1 cellular context compared by ENCODE assay signal in genomic region chr1:48007044-48007443, GRCh38.
TF ChIP-seq lines count a peak whose summit lies in the region.

No MANE protein-coding gene starts in this region.

TF ChIP-seq in K562, 482 proteins besides CTCF, POLR2A, EP300 and RAD21 (continued from another document):
- TF ChIP-seq, protein P1, sequence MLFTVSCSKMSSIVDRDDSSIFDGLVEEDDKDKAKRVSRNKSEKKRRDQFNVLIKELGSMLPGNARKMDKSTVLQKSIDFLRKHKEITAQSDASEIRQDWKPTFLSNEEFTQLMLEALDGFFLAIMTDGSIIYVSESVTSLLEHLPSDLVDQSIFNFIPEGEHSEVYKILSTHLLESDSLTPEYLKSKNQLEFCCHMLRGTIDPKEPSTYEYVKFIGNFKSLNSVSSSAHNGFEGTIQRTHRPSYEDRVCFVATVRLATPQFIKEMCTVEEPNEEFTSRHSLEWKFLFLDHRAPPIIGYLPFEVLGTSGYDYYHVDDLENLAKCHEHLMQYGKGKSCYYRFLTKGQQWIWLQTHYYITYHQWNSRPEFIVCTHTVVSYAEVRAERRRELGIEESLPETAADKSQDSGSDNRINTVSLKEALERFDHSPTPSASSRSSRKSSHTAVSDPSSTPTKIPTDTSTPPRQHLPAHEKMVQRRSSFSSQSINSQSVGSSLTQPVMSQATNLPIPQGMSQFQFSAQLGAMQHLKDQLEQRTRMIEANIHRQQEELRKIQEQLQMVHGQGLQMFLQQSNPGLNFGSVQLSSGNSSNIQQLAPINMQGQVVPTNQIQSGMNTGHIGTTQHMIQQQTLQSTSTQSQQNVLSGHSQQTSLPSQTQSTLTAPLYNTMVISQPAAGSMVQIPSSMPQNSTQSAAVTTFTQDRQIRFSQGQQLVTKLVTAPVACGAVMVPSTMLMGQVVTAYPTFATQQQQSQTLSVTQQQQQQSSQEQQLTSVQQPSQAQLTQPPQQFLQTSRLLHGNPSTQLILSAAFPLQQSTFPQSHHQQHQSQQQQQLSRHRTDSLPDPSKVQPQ (CRISPR knock-in tag; IDR thresholded peaks at IDR 0.05; ENCODE audit: borderline replicate concordance) = no peak
- TF ChIP-seq NRF1 (conservative IDR thresholded peaks at IDR 0.05 in 1 of 2, IDR thresholded peaks at IDR 0.05 in 1 of 2) = no peak
- TF ChIP-seq CBFA2T3 (IDR thresholded peaks at IDR 0.05) = 0 out of 2 replicates have a peak, but pooled peaks have one; percentile 14
- TF ChIP-seq NCOA2 (IDR thresholded peaks at IDR 0.05; ENCODE audit: partially characterized antibody in 2 of 2) = no peak
- no peak for TF ChIP-seq ETV1 (tag; conservative IDR thresholded peaks at IDR 0.05; ENCODE audit: low read depth)
- TF ChIP-seq CTBP1 (IDR thresholded peaks at IDR 0.05; ENCODE audit: borderline replicate concordance) = peak; percentile 20; the same call in 1 of the 2 replicates
- TF ChIP-seq ZNF609 (CRISPR knock-in tag; IDR thresholded peaks at IDR 0.05; ENCODE audit: borderline replicate concordance) = no peak
- TF ChIP-seq RBFOX2 (IDR thresholded peaks at IDR 0.05; ENCODE audit: low read depth, low read length) = no peak
- TF ChIP-seq, protein P2, sequence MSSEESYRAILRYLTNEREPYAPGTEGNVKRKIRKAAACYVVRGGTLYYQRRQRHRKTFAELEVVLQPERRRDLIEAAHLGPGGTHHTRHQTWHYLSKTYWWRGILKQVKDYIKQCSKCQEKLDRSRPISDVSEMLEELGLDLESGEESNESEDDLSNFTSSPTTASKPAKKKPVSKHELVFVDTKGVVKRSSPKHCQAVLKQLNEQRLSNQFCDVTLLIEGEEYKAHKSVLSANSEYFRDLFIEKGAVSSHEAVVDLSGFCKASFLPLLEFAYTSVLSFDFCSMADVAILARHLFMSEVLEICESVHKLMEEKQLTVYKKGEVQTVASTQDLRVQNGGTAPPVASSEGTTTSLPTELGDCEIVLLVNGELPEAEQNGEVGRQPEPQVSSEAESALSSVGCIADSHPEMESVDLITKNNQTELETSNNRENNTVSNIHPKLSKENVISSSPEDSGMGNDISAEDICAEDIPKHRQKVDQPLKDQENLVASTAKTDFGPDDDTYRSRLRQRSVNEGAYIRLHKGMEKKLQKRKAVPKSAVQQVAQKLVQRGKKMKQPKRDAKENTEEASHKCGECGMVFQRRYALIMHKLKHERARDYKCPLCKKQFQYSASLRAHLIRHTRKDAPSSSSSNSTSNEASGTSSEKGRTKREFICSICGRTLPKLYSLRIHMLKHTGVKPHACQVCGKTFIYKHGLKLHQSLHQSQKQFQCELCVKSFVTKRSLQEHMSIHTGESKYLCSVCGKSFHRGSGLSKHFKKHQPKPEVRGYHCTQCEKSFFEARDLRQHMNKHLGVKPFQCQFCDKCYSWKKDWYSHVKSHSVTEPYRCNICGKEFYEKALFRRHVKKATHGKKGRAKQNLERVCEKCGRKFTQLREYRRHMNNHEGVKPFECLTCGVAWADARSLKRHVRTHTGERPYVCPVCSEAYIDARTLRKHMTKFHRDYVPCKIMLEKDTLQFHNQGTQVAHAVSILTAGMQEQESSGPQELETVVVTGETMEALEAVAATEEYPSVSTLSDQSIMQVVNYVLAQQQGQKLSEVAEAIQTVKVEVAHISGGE (CRISPR knock-in tag; IDR thresholded peaks at IDR 0.05) = 0 out of 6 replicates have a peak, but pooled peaks of 1 of the 3 experiments have one; percentile 28
- TF ChIP-seq ATF2 (CRISPR knock-in tag; IDR thresholded peaks at IDR 0.05) = no peak
- TF ChIP-seq, protein P3, sequence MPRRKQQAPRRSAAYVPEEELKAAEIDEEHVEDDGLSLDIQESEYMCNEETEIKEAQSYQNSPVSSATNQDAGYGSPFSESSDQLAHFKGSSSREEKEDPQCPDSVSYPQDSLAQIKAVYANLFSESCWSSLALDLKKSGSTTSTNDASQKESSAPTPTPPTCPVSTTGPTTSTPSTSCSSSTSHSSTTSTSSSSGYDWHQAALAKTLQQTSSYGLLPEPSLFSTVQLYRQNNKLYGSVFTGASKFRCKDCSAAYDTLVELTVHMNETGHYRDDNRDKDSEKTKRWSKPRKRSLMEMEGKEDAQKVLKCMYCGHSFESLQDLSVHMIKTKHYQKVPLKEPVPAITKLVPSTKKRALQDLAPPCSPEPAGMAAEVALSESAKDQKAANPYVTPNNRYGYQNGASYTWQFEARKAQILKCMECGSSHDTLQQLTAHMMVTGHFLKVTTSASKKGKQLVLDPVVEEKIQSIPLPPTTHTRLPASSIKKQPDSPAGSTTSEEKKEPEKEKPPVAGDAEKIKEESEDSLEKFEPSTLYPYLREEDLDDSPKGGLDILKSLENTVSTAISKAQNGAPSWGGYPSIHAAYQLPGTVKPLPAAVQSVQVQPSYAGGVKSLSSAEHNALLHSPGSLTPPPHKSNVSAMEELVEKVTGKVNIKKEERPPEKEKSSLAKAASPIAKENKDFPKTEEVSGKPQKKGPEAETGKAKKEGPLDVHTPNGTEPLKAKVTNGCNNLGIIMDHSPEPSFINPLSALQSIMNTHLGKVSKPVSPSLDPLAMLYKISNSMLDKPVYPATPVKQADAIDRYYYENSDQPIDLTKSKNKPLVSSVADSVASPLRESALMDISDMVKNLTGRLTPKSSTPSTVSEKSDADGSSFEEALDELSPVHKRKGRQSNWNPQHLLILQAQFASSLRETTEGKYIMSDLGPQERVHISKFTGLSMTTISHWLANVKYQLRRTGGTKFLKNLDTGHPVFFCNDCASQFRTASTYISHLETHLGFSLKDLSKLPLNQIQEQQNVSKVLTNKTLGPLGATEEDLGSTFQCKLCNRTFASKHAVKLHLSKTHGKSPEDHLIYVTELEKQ (CRISPR knock-in tag; IDR thresholded peaks at IDR 0.05) = no peak
- no peak for TF ChIP-seq ZNF589 (CRISPR knock-in tag; IDR thresholded peaks at IDR 0.05; ENCODE audit: low read depth)
- TF ChIP-seq TRIM24 (IDR thresholded peaks at IDR 0.05) = no peak
- no peak for TF ChIP-seq EP400 (IDR thresholded peaks at IDR 0.05)
- peak; percentile 19; the same call in 1 of the 2 replicates for TF ChIP-seq EHMT2 (IDR thresholded peaks at IDR 0.05)
- peak; percentile 58; the same call in 1 of the 2 replicates for TF ChIP-seq FOXJ2 (tag; IDR thresholded peaks at IDR 0.05)
- no peak for TF ChIP-seq FOXJ3 (CRISPR knock-in tag; IDR thresholded peaks at IDR 0.05)
- TF ChIP-seq, protein P4, sequence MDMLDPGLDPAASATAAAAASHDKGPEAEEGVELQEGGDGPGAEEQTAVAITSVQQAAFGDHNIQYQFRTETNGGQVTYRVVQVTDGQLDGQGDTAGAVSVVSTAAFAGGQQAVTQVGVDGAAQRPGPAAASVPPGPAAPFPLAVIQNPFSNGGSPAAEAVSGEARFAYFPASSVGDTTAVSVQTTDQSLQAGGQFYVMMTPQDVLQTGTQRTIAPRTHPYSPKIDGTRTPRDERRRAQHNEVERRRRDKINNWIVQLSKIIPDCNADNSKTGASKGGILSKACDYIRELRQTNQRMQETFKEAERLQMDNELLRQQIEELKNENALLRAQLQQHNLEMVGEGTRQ (CRISPR knock-in tag; IDR thresholded peaks at IDR 0.05) = no peak
- TF ChIP-seq SMARCE1 (IDR thresholded peaks at IDR 0.05) = no peak
- no peak for TF ChIP-seq CHCHD3 (CRISPR knock-in tag; IDR thresholded peaks at IDR 0.05)
- TF ChIP-seq POLR2H (tag; IDR thresholded peaks at IDR 0.05; ENCODE audit: low read depth) = no peak
- TF ChIP-seq ILK (tag; IDR thresholded peaks at IDR 0.05; ENCODE audit: borderline replicate concordance, low read depth) = no peak
- no peak for TF ChIP-seq ARNT (IDR thresholded peaks at IDR 0.05)
- TF ChIP-seq, protein P5, sequence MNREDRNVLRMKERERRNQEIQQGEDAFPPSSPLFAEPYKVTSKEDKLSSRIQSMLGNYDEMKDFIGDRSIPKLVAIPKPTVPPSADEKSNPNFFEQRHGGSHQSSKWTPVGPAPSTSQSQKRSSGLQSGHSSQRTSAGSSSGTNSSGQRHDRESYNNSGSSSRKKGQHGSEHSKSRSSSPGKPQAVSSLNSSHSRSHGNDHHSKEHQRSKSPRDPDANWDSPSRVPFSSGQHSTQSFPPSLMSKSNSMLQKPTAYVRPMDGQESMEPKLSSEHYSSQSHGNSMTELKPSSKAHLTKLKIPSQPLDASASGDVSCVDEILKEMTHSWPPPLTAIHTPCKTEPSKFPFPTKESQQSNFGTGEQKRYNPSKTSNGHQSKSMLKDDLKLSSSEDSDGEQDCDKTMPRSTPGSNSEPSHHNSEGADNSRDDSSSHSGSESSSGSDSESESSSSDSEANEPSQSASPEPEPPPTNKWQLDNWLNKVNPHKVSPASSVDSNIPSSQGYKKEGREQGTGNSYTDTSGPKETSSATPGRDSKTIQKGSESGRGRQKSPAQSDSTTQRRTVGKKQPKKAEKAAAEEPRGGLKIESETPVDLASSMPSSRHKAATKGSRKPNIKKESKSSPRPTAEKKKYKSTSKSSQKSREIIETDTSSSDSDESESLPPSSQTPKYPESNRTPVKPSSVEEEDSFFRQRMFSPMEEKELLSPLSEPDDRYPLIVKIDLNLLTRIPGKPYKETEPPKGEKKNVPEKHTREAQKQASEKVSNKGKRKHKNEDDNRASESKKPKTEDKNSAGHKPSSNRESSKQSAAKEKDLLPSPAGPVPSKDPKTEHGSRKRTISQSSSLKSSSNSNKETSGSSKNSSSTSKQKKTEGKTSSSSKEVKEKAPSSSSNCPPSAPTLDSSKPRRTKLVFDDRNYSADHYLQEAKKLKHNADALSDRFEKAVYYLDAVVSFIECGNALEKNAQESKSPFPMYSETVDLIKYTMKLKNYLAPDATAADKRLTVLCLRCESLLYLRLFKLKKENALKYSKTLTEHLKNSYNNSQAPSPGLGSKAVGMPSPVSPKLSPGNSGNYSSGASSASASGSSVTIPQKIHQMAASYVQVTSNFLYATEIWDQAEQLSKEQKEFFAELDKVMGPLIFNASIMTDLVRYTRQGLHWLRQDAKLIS (CRISPR knock-in tag; IDR thresholded peaks at IDR 0.05) = no peak
- TF ChIP-seq ZNF165 (CRISPR knock-in tag; IDR thresholded peaks at IDR 0.05; ENCODE audit: borderline replicate concordance) = no peak
- no peak for TF ChIP-seq XRCC4 (IDR thresholded peaks at IDR 0.05; ENCODE audit: extremely low read depth, insufficient read depth, insufficient read length)
- TF ChIP-seq RBM15 (IDR thresholded peaks at IDR 0.05; ENCODE audit: insufficient read depth, low read length) = no peak
- no peak for TF ChIP-seq BRF1 (IDR thresholded peaks at IDR 0.05; ENCODE audit: borderline replicate concordance, extremely low read depth, insufficient read length)
- no peak for TF ChIP-seq KDM2B (CRISPR knock-in tag; IDR thresholded peaks at IDR 0.05)
- no peak for TF ChIP-seq ZBTB8A (IDR thresholded peaks at IDR 0.05; ENCODE audit: partially characterized antibody)
- TF ChIP-seq, protein P6, sequence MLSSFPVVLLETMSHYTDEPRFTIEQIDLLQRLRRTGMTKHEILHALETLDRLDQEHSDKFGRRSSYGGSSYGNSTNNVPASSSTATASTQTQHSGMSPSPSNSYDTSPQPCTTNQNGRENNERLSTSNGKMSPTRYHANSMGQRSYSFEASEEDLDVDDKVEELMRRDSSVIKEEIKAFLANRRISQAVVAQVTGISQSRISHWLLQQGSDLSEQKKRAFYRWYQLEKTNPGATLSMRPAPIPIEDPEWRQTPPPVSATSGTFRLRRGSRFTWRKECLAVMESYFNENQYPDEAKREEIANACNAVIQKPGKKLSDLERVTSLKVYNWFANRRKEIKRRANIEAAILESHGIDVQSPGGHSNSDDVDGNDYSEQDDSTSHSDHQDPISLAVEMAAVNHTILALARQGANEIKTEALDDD (IDR thresholded peaks at IDR 0.05) = no peak
- TF ChIP-seq HNRNPH1 (optimal IDR thresholded peaks at IDR 0.05; ENCODE audit: low read depth, low read length) = no peak
- TF ChIP-seq ZEB2 (IDR thresholded peaks at IDR 0.05) = no peak
- no peak for TF ChIP-seq MCM7 (IDR thresholded peaks at IDR 0.05)
- no peak for TF ChIP-seq SUPT5H (IDR thresholded peaks at IDR 0.05)
- TF ChIP-seq KLF1 (tag; IDR thresholded peaks at IDR 0.05) = no peak
